11 cellular contexts compared by ENCODE assay signal in the genomic region with DNA sequence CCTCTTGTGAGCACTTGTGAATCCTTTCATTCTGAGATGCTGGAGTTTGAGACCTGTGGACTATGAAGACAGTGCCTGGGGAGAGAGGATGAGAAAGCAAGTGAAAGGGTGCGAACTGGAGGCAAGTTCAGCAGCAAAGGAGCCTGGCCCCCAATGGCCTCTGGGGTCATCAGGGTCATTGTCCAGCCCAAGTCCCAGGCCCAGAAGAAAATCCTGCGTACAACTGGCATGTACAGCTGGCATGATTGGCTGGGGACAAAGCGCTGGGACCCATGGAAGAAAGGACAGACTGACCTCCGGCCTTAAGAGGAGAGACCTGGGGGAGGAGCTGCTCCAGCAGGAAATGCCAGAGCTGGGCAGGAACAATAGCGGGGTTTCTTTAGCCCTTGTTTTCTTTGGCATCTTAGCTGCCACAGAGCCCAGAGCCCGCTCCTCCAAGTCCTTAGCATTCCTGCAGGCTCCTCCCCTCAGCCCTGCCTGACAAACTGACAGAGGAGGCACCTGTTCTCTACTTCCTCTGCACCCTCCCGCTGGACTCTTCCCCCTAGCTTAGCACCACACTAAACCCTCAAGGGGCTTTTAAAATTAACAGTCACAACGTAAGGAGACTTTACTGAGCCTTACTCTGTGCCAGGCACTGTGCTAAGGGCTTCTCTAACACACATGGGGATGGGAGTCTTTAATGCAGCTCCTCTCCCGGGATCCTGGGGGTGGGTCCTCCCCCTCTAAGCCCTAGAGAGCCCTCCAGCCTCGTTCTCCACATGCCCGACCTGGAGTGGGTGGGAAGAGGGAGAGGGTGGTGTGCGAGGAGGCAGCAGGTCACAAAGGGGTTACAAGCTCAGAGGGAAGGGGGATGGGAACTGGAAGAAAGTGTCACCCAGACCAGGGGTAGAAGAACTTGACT. TPM values are rescaled to one million over a fixed set of nuclear protein-coding genes. Genes with fewer than 3 reads are reported as not detected.
DNase-seq lines count a peak whose midpoint lies in the region; ATAC-seq and TF ChIP-seq lines count a peak whose summit lies in the region.
"Had no signal": no experiment of that assay in that cellular context is flagged by ENCODE, and none has a peak within 500 bp of the region (broad histone marks: within the 10 kb centered on the region; RNA-seq: fewer than 3 reads in every experiment).

No MANE protein-coding gene starts in this region.

- H3K4me1 Mint-ChIP-seq in Calu3 (ENCODE audit: low read depth, unreplicated experiment) (peaks cover 53% of the 10 kb centered on the region), nephron progenitor cell (peaks cover 37% of the 10 kb centered on the region)

- no peak overlapping the region for H3K4me3 ChIP-seq in cardiac fibroblast (replicated peaks in 1 of 2; ENCODE audit: low read depth in 2 of 2, low read length in 2 of 2)
- H3K4me3 ChIP-seq in colonic mucosa, result no peak overlapping the region

- peak overlapping the region; percentile 68 for H3K4me3 Mint-ChIP-seq in Calu3 (ENCODE audit: low read depth, unreplicated experiment)
- H3K4me3 Mint-ChIP-seq in nephron progenitor cell, result peak overlapping the region; percentile 78

- TF ChIP-seq CTCF in Calu3 (IDR thresholded peaks at IDR 0.05; ENCODE audit: unreplicated experiment) (no peak), cardiac fibroblast (IDR thresholded peaks at IDR 0.05; ENCODE audit: low read depth, low read length) (no peak), nephron progenitor cell (IDR thresholded peaks at IDR 0.05) (no peak), colonic mucosa (IDR thresholded peaks at IDR 0.05) (no peak)

- TSS peak; percentile 45 for BruUV-seq in Calu3 (replicated peaks; lab: Mats Ljungman, UMichigan)

- H3K36me3 ChIP-seq in colonic mucosa, result no peaks in the 10 kb centered on the region

- peak; percentile 80 for DNase-seq in Calu3
- peak; percentile 84 for DNase-seq in LoVo (ENCODE audit: low spot score)
- DNase-seq in cardiac fibroblast (ENCODE audit: low read depth in 2 of 2), result peak; percentile 75 to 83
- no peak for DNase-seq in nephron progenitor cell
- no peak for DNase-seq in SKM-1 (lab: John Stamatoyannopoulos, UW; ENCODE audit: unreplicated experiment)
- DNase-seq in colonic mucosa, result no peak
- DNase-seq: activated CD4-positive, alpha-beta T cell treated with anti-CD3 and anti-CD28 coated beads for 4 hours; NCI-H1048 had no signal

- H3K27me3 Mint-ChIP-seq in Calu3 (ENCODE audit: unreplicated experiment) (peaks cover 14% of the 10 kb centered on the region), nephron progenitor cell (ENCODE audit: low read depth, poor library complexity) (peaks cover 84% of the 10 kb centered on the region)

- H3K36me3 Mint-ChIP-seq in Calu3 (ENCODE audit: insufficient read depth, unreplicated experiment) (peaks cover 28% of the 10 kb centered on the region), nephron progenitor cell (ENCODE audit: low read depth) (no peaks in the 10 kb centered on the region)

- intact Hi-C loops in Calu3 (cut with micrococcal nuclease; ENCODE audit: unreplicated experiment), result no loop called here
- intact Hi-C loops in colonic mucosa (cut with DNase I), result no loop called here

- H3K27ac Mint-ChIP-seq in Calu3 (ENCODE audit: unreplicated experiment), result peak overlapping the region; percentile 88
- H3K27ac Mint-ChIP-seq in nephron progenitor cell, result no peak overlapping the region

- ATAC-seq in HG03521 (IDR thresholded peaks at IDR 0.05; ENCODE audit: unreplicated experiment) (no peak), GM21367 (IDR thresholded peaks at IDR 0.05; ENCODE audit: unreplicated experiment) (no peak)

- no peak overlapping the region for H3K9ac ChIP-seq in colonic mucosa (ENCODE audit: low read depth in 2 of 2, low read length in 2 of 2)

- H3K9me3 ChIP-seq in colonic mucosa, result no peaks in the 10 kb centered on the region

- CTCF ChIA-PET in Calu3 (lab: Charles Lee), result interaction anchor here (0.7 to 3.0 kb wide), 4 partner anchors 10 to 92 kb away, joined by 4 to 20 read pairs (median 4); no protein-coding TSS in a partner anchor

- peaks cover 26% of the 10 kb centered on the region for H3K27me3 ChIP-seq in colonic mucosa

- H3K4me1 ChIP-seq in colonic mucosa, result peaks cover 6% of the 10 kb centered on the region

- no peak overlapping the region for H3K27ac ChIP-seq in colonic mucosa

- no peaks in the 10 kb centered on the region for H3K9me3 Mint-ChIP-seq in Calu3 (ENCODE audit: low read depth, unreplicated experiment)
- H3K9me3 Mint-ChIP-seq in nephron progenitor cell, result no peaks in the 10 kb centered on the region

RNA-seq across cellular contexts. Expression of a gene that starts 1.9 kb away (rescaled TPM):
- total RNA-seq in Calu3 (2022), result 51.9 and 54.2 TPM in 2 replicates
- not detected for total RNA-seq in colonic mucosa
- total RNA-seq: liver had no signal

RNA-seq across cellular contexts. Expression of a gene that starts 9.3 kb away (rescaled TPM):
- not detected in 2 replicates for total RNA-seq in Calu3 (2022)
- not detected for total RNA-seq in colonic mucosa
- total RNA-seq: liver had no signal

RNA-seq across cellular contexts. Expression of a gene that starts 12.9 kb away (rescaled TPM):
- total RNA-seq in Calu3 (2022) (0.86 and 0.94 TPM in 2 replicates), colonic mucosa (not detected)
- total RNA-seq: liver had no signal

RNA-seq across cellular contexts. Expression of a gene that starts 56.1 kb away (rescaled TPM):
- not detected in 2 replicates for total RNA-seq in Calu3 (2022)
- 1 to 10 TPM; 2.8 to 3.6 TPM for total RNA-seq in colonic mucosa

Comparison
In these comparisons a context has a peak if more than half of its experiments do, and no peak if none do; other contexts are left out.
1. DNase-seq: peak in Calu3 (single experiment), LoVo (single experiment) and cardiac fibroblast (2 of 2); none in nephron progenitor cell (single experiment), SKM-1 (single experiment) and colonic mucosa (single experiment).
2. RNA of a gene that starts 1.9 kb away (total RNA-seq): 51.9 to 54.2 TPM in Calu3; not detected in colonic mucosa; every median in the first group is over 10 times any median in the second.